Comparison of ENCODE assay signal across 11 cellular contexts in the genomic region with DNA sequence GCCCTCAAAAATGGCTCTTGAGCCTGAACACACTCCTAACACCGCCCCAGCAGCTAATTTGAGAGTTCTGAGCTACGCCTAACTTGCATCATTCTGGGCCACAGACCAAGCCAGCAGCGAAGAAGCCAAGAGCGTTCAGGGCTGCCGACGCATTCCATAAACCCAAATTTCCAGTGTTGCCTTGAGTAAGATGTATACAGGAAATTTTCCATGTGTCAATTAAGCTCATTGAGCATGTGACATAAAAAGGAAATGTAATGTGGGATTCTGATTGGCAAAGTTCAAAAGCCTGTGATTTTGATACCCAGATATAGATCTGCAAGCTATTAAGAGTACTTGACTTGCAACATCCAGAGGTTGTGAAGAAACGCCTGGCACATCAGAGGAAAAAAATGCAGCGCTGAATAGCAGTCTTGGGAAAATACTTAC.
A peak's percentile ranks its signal among the peaks of the same experiment; 100 is the strongest.
DNase-seq lines count a peak whose midpoint lies in the region; ATAC-seq and TF ChIP-seq lines count a peak whose summit lies in the region.
"Had no signal": no experiment of that assay in that cellular context is flagged by ENCODE, and none has a peak within 500 bp of the region (broad histone marks: within the 10 kb centered on the region; RNA-seq: fewer than 3 reads in every experiment).

No MANE protein-coding gene starts in this region.

- intact Hi-C loops in MCF 10A (cut with micrococcal nuclease) (no loop called here), right cardiac atrium (cut with DNase I) (loop anchor here in 1 of 4 donors (10.0 kb wide), 1 partner anchor 103 kb away; no protein-coding TSS in a partner anchor), sciatic nerve (cut with DNase I) (no loop called here)

- ATAC-seq in right cardiac atrium (peak; percentile 89 to 92), sciatic nerve (peak; percentile 92), GM19467 (IDR thresholded peaks at IDR 0.05; ENCODE audit: unreplicated experiment) (no peak), esophagus mucosa (no peak)

- 38% methylated on average over 8 of the region's 8 CpGs for WGBS in right cardiac atrium

- peaks cover 20% of the 10 kb centered on the region for H3K4me1 Mint-ChIP-seq in MCF 10A (ENCODE audit: insufficient read depth, unreplicated experiment)
- H3K4me1 Mint-ChIP-seq: activated B cell treated with CpG ODN at 0.5 μM for 24 hours had no signal

- peaks cover 11% of the 10 kb centered on the region for H3K27me3 Mint-ChIP-seq in MCF 10A (ENCODE audit: insufficient read depth, unreplicated experiment)
- H3K27me3 Mint-ChIP-seq: activated B cell treated with CpG ODN at 0.5 μM for 24 hours had no signal

- H3K9me3 ChIP-seq in right cardiac atrium (ENCODE audit: control insufficient read depth, low read length), result no peaks in the 10 kb centered on the region

- no peaks in the 10 kb centered on the region for H3K9me3 Mint-ChIP-seq in MCF 10A (ENCODE audit: unreplicated experiment)
- H3K9me3 Mint-ChIP-seq: activated B cell treated with CpG ODN at 0.5 μM for 24 hours; CD4-positive, alpha-beta T cell had no signal

- no peak overlapping the region for H3K4me3 Mint-ChIP-seq in MCF 10A (ENCODE audit: unreplicated experiment)
- H3K4me3 Mint-ChIP-seq: activated B cell treated with CpG ODN at 0.5 μM for 24 hours; CD4-positive, alpha-beta T cell had no signal

- H3K27me3 ChIP-seq in right cardiac atrium (ENCODE audit: control insufficient read depth, insufficient read depth), result no peaks in the 10 kb centered on the region

- no peak for TF ChIP-seq CTCF in MCF 10A (IDR thresholded peaks at IDR 0.05; ENCODE audit: unreplicated experiment)

- no peak overlapping the region for H3K4me3 ChIP-seq in right cardiac atrium (ENCODE audit: low read length)

- H3K27ac Mint-ChIP-seq in MCF 10A (ENCODE audit: low read depth, unreplicated experiment), result peak overlapping the region; percentile 25
- H3K27ac Mint-ChIP-seq: activated B cell treated with CpG ODN at 0.5 μM for 24 hours; CD4-positive, alpha-beta T cell had no signal

- no peaks in the 10 kb centered on the region for H3K36me3 Mint-ChIP-seq in MCF 10A (ENCODE audit: insufficient read depth, unreplicated experiment)

- H3K4me1 ChIP-seq in right cardiac atrium (ENCODE audit: control insufficient read depth, insufficient read depth, low read length), result peaks cover 11% of the 10 kb centered on the region

- BruUV-seq in MCF 10A (replicated peaks; lab: Mats Ljungman, UMichigan), result no TSS peak

- peak overlapping the region; percentile 50 for H3K27ac ChIP-seq in right cardiac atrium (ENCODE audit: low read length)

- POLR2A ChIA-PET in MCF 10A (lab: Yijun Ruan, JAX), result interaction anchor here (0.6 kb wide), 1 partner anchor 401 kb away, joined by 3 read pairs; no protein-coding TSS in a partner anchor

- CTCF ChIA-PET in MCF 10A (lab: Yijun Ruan, JAX), result interaction anchor here (0.6 to 1.3 kb wide), 2 partner anchors 17 to 922 kb away, joined by 3 read pairs; no protein-coding TSS in a partner anchor

- DNase-seq in AG20443 (ENCODE audit: low spot score) (peak; percentile 89), MCF 10A (ENCODE audit: unreplicated experiment) (peak; percentile 64), right cardiac atrium (peak; percentile 74 to 88 (median 84)), sciatic nerve (ENCODE audit: low spot score) (peak; percentile 78), KG1 (lab: John Stamatoyannopoulos, UW) (no peak)
- no peak for DNase-seq in activated CD4-positive, alpha-beta T cell treated with anti-CD3 and anti-CD28 coated beads, Interleukin-2, amount 50 U/mL, for 1 hour
- DNase-seq: activated B cell treated with CpG ODN at 0.5 μM for 24 hours; CD4-positive, alpha-beta T cell; small intestine had no signal

Comparison
In these comparisons a context has a peak if more than half of its experiments do, and no peak if none do; other contexts are left out.
1. DNase-seq: peak in AG20443 (single experiment), MCF 10A (single experiment), right cardiac atrium (3 of 3) and sciatic nerve (single experiment); none in KG1 (single experiment) and activated CD4-positive, alpha-beta T cell treated with anti-CD3 and anti-CD28 coated beads, Interleukin-2, amount 50 U/mL, for 1 hour (single experiment).
2. ATAC-seq: peak in right cardiac atrium (2 of 2) and sciatic nerve (single experiment); none in GM19467 (single experiment) and esophagus mucosa (single experiment).